ENCODE assay signal across 18 cellular contexts in the genomic region with DNA sequence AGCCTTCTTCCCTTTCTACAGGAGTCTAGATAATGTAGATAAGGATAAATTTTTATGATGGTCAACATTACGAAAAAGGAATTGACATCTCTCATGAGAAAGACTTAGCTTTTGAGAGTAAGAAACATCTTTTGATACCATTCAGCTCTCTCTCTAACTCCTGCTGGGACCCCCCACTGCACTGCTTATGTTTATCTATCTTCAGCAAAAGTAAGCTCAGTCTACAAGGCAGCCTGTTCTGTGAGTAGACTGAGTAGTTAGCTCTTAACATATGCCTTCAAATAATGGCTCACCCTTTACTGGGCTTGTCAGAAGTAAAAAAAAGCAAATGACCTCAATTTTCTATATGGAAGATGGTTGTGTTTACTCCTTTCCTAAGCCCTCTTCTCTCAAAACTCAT.
DNase-seq lines count a peak whose midpoint lies in the region; ATAC-seq and TF ChIP-seq lines count a peak whose summit lies in the region.
"Had no signal": no experiment of that assay in that cellular context is flagged by ENCODE, and none has a peak within 500 bp of the region (broad histone marks: within the 10 kb centered on the region; RNA-seq: fewer than 3 reads in every experiment).

No MANE protein-coding gene starts in this region.

- ATAC-seq in HG03175 (IDR thresholded peaks at IDR 0.05; ENCODE audit: unreplicated experiment): no peak
- ATAC-seq in activated T-cell treated with anti-CD3 and anti-CD28 coated beads, Interleukin-2, amount 50 U/mL, for 4 hours: no peak
- no peak for ATAC-seq in stimulated activated naive CD8-positive, alpha-beta T cell treated with anti-CD3 and anti-CD28 coated beads, Interleukin-15, Interleukin-2, amounts not matched to agents 100 U/mL and 50 U/mL, for 24 hours
- ATAC-seq: GM12878 had no signal

- DNase-seq in H7: peak; percentile 31
- peak; percentile 73 for DNase-seq in choroid plexus epithelial cell (ENCODE audit: low read depth)
- DNase-seq in nephron progenitor cell: no peak
- no peak for DNase-seq in activated T-cell treated with anti-CD3 and anti-CD28 coated beads, Interleukin-2, amount 50 U/mL, for 4 hours
- DNase-seq in stimulated activated naive CD8-positive, alpha-beta T cell treated with anti-CD3 and anti-CD28 coated beads, Interleukin-15, Interleukin-2, amounts not matched to agents 100 U/mL and 50 U/mL, for 24 hours: no peak
- DNase-seq: CD4-positive, CD25-positive, alpha-beta regulatory T cell; CD8-positive, alpha-beta memory T cell; DMS 273 treated with DMSO at 0.1 percent for 48 hours; DMS79; EL; GDM1; GM23248; HFFc6 had no signal

- no peaks in the 10 kb centered on the region for H3K36me3 ChIP-seq in H7 (replicated peaks; ENCODE audit: control insufficient read depth, insufficient read depth, low read length)
- H3K36me3 ChIP-seq: BLaER1, HAP-1 had no signal

- no peaks in the 10 kb centered on the region for H3K36me3 Mint-ChIP-seq in nephron progenitor cell (ENCODE audit: low read depth)
- H3K36me3 Mint-ChIP-seq in activated T-cell treated with anti-CD3 and anti-CD28 coated beads, Interleukin-2, amount 50 U/mL, for 4 hours (ENCODE audit: insufficient read depth): no peaks in the 10 kb centered on the region
- H3K36me3 Mint-ChIP-seq: CD4-positive, CD25-positive, alpha-beta regulatory T cell; CD8-positive, alpha-beta memory T cell had no signal

- no peak for TF ChIP-seq CTCF in choroid plexus epithelial cell (conservative IDR thresholded peaks at IDR 0.05; ENCODE audit: low read depth, low read length)
- TF ChIP-seq CTCF in nephron progenitor cell (IDR thresholded peaks at IDR 0.05): no peak

- H3K27me3 Mint-ChIP-seq in nephron progenitor cell (ENCODE audit: low read depth, poor library complexity): peaks cover 16% of the 10 kb centered on the region
- H3K27me3 Mint-ChIP-seq in activated T-cell treated with anti-CD3 and anti-CD28 coated beads, Interleukin-2, amount 50 U/mL, for 4 hours (ENCODE audit: low read depth): no peaks in the 10 kb centered on the region
- H3K27me3 Mint-ChIP-seq: B cell had no signal

- H3K27me3 ChIP-seq in H7 (ENCODE audit: control insufficient read depth, insufficient read depth, low read length): no peaks in the 10 kb centered on the region
- H3K27me3 ChIP-seq: BLaER1 had no signal

- H3K27ac Mint-ChIP-seq in nephron progenitor cell: peak overlapping the region; percentile 15
- H3K27ac Mint-ChIP-seq: B cell; CD4-positive, CD25-positive, alpha-beta regulatory T cell; CD8-positive, alpha-beta memory T cell; HFFc6 had no signal

- H3K4me1 Mint-ChIP-seq in nephron progenitor cell: peaks cover 27% of the 10 kb centered on the region
- no peaks in the 10 kb centered on the region for H3K4me1 Mint-ChIP-seq in activated T-cell treated with anti-CD3 and anti-CD28 coated beads, Interleukin-2, amount 50 U/mL, for 4 hours (ENCODE audit: low read depth)
- H3K4me1 Mint-ChIP-seq: B cell; CD4-positive, CD25-positive, alpha-beta regulatory T cell; CD8-positive, alpha-beta memory T cell had no signal

- peaks cover 4% of the 10 kb centered on the region for H3K9me3 Mint-ChIP-seq in nephron progenitor cell
- peaks cover 4% of the 10 kb centered on the region for H3K9me3 Mint-ChIP-seq in activated T-cell treated with anti-CD3 and anti-CD28 coated beads, Interleukin-2, amount 50 U/mL, for 4 hours
- H3K9me3 Mint-ChIP-seq: HFFc6 had no signal

- H3K4me3 ChIP-seq in H7 (ENCODE audit: insufficient read depth, low read depth, low read length) (no peak overlapping the region), choroid plexus epithelial cell (ENCODE audit: low read depth, low read length) (no peak overlapping the region)
- H3K4me3 ChIP-seq: BLaER1, GM12878, GM23248, HAP-1 had no signal

- H3K4me3 Mint-ChIP-seq in nephron progenitor cell: no peak overlapping the region
- no peak overlapping the region for H3K4me3 Mint-ChIP-seq in activated T-cell treated with anti-CD3 and anti-CD28 coated beads, Interleukin-2, amount 50 U/mL, for 4 hours
- H3K4me3 Mint-ChIP-seq: B cell; CD4-positive, CD25-positive, alpha-beta regulatory T cell; CD8-positive, alpha-beta memory T cell; HFFc6 had no signal

Comparison
In these comparisons a context has a peak if more than half of its experiments do, and no peak if none do; other contexts are left out.
1. DNase-seq: peak in H7 (single experiment) and choroid plexus epithelial cell (single experiment); none in nephron progenitor cell (single experiment), activated T-cell treated with anti-CD3 and anti-CD28 coated beads, Interleukin-2, amount 50 U/mL, for 4 hours (single experiment) and stimulated activated naive CD8-positive, alpha-beta T cell treated with anti-CD3 and anti-CD28 coated beads, Interleukin-15, Interleukin-2, amounts not matched to agents 100 U/mL and 50 U/mL, for 24 hours (single experiment).